Comparison of ENCODE assay signal across 9 cellular contexts in genomic region chr2:222813177-222813843, GRCh38. TPM values are rescaled to one million over a fixed set of nuclear protein-coding genes. Genes with fewer than 3 reads are reported as not detected.
DNase-seq lines count a peak whose midpoint lies in the region; ATAC-seq, FAIRE-seq and TF ChIP-seq lines count a peak whose summit lies in the region.
"Had no signal": no experiment of that assay in that cellular context is flagged by ENCODE, and none has a peak within 500 bp of the region (broad histone marks: within the 10 kb centered on the region; RNA-seq: fewer than 3 reads in every experiment).

No MANE protein-coding gene starts in this region.

- H3K36me3 ChIP-seq in esophagus squamous epithelium (no peaks in the 10 kb centered on the region), kidney (ENCODE audit: control insufficient read depth in 1 of 2, insufficient read depth in 2 of 2, low read length in 2 of 2) (no peaks in the 10 kb centered on the region)

- H3K9me3 ChIP-seq in esophagus squamous epithelium (no peaks in the 10 kb centered on the region), kidney (ENCODE audit: control insufficient read depth in 1 of 2, low read length in 2 of 2) (no peaks in the 10 kb centered on the region)

- ATAC-seq in GM18517 (IDR thresholded peaks at IDR 0.05; ENCODE audit: unreplicated experiment) (peak; percentile 98), GM21423 (IDR thresholded peaks at IDR 0.05; ENCODE audit: unreplicated experiment) (peak; percentile 90), HG03432 (IDR thresholded peaks at IDR 0.05; ENCODE audit: unreplicated experiment) (peak; percentile 98)

- intact Hi-C loops in esophagus squamous epithelium (cut with DNase I) (no loop called here), kidney (cut with DNase I) (no loop called here)

- no peak overlapping the region for H3K9ac ChIP-seq in kidney (ENCODE audit: low read length in 2 of 2)

- H3K4me1 ChIP-seq in esophagus squamous epithelium (peaks cover 4 to 35% (median 11%) of the 10 kb centered on the region in 3 donors), kidney (ENCODE audit: control insufficient read depth in 1 of 2, insufficient read depth in 1 of 2, low read depth in 1 of 2, low read length in 2 of 2) (no peaks in the 10 kb centered on the region)

- WGBS in esophagus squamous epithelium, 2 donors: 34 to 41% methylated on average over 6 of the region's 6 CpGs

- DNase-seq in esophagus squamous epithelium (lab: John Stamatoyannopoulos, UW): no peak
- no peak for DNase-seq in kidney
- DNase-seq in effector CD8-positive, alpha-beta T cell (lab: John Stamatoyannopoulos, UW): no peak
- no peak for DNase-seq in HT-29 (ENCODE audit: low spot score)
- no peak for DNase-seq in stimulated activated naive CD4-positive, alpha-beta T cell (lab: John Stamatoyannopoulos, UW)

- TF ChIP-seq POLR2A in esophagus squamous epithelium (IDR thresholded peaks at IDR 0.05): no peak

- no peak for FAIRE-seq in kidney (lab: Jason Lieb, UNC)
- FAIRE-seq: H1 had no signal

- H3K4me3 ChIP-seq in esophagus squamous epithelium (no peak overlapping the region), kidney (ENCODE audit: low read length in 2 of 2) (no peak overlapping the region)

- TF ChIP-seq CTCF in esophagus squamous epithelium (IDR thresholded peaks at IDR 0.05) (no peak), kidney (IDR thresholded peaks at IDR 0.05; ENCODE audit: borderline replicate concordance, extremely low read depth, insufficient read depth) (no peak)

- no peaks in the 10 kb centered on the region for H3K27me3 ChIP-seq in esophagus squamous epithelium

- H3K27ac ChIP-seq in esophagus squamous epithelium: peak overlapping the region; percentile 46 to 71 (median 58)
- no peak overlapping the region for H3K27ac ChIP-seq in kidney (ENCODE audit: low read depth in 2 of 2, low read length in 2 of 2)

RNA-seq across cellular contexts. Expression of gene ACSL3, which starts 47.5 kb away (rescaled TPM):
- total RNA-seq in esophagus squamous epithelium (10 to 100 TPM; 62.4 to 84.6 (median 76.6) TPM), kidney (58.8 TPM)
- polyA plus RNA-seq in kidney (ENCODE audit: insufficient read depth, low read depth, low replicate concordance): 33.6 TPM
- 143 and 163 TPM in 2 replicates for total RNA-seq in HT-29 (2014; rRNA removed; shearing (Covaris generic))

Comparison
In these comparisons a context has a peak if more than half of its experiments do, and no peak if none do; other contexts are left out.
1. H3K27ac ChIP-seq: peak in esophagus squamous epithelium (4 of 4); none in kidney (0 of 2).
2. Peak in every context shown above with its lines, with median percentiles within 50 percentile points of each other: ATAC-seq.